ENCODE assay signal across 35 cellular contexts in the genomic region with DNA sequence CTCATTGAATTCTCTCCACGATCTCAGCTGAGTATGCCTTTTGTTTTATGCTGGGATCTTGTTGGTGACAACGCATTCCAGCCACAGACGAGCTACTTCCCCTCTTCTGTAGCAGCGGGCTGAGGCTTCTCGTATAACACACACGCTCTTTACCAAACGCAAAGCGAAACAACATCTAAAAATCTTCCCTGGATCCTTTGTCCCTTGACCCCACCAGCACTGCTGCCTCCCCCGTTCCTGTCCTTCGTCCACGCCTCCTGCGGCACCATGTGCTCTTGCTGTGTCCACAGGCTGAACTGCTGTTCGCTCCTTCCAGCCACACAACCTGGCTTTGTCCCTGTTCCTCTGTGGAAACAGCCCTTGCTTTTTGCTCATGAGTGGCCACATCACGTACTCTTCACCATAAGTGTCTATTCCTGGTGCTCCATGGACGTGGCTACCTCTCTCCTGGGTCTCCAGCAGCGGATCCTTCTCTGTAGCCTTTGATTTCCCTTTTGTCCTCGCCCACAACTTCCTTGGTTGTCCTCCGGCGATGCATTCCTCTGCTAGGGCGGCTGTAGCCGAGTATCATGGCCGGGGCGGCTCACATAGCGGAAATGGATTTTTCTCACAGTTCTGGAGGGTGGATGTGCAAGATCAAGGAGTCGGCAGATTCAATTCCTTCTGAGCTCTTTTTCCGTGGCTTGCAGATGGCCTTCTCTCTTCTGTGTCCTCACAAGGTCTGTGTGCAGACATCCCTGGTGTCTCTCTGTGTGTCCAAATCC. TPM values are rescaled to one million over a fixed set of nuclear protein-coding genes. Genes with fewer than 3 reads are reported as not detected.
DNase-seq lines count a peak whose midpoint lies in the region; ATAC-seq and TF ChIP-seq lines count a peak whose summit lies in the region.
"Had no signal": no experiment of that assay in that cellular context is flagged by ENCODE, and none has a peak within 500 bp of the region (broad histone marks: within the 10 kb centered on the region; RNA-seq: fewer than 3 reads in every experiment).

No MANE protein-coding gene starts in this region.

- peaks cover 22% of the 10 kb centered on the region for H3K27me3 Mint-ChIP-seq in activated naive CD8-positive, alpha-beta T cell treated with anti-CD3 and anti-CD28 coated beads, Interleukin-2, amount 50 U/mL, for 24 hours
- peaks cover 59 to 75% of the 10 kb centered on the region in 2 donors for H3K27me3 Mint-ChIP-seq in natural killer cell (ENCODE audit: low read depth in 2 of 2)

- no peaks in the 10 kb centered on the region for H3K9me3 ChIP-seq in upper lobe of right lung
- H3K9me3 ChIP-seq: esophagus squamous epithelium, gastroesophageal sphincter, left ventricle myocardium inferior, thyroid gland had no signal

- H3K36me3 ChIP-seq in upper lobe of right lung, result no peaks in the 10 kb centered on the region
- H3K36me3 ChIP-seq: cardiac muscle cell, esophagus squamous epithelium, gastroesophageal sphincter, left ventricle myocardium inferior, thyroid gland had no signal

- DNase-seq in NOMO-1 treated with DMSO at 0.1 percent for 48 hours (lab: John Stamatoyannopoulos, UW; ENCODE audit: unreplicated experiment) (peak; percentile 9), NOMO-1 treated with dmso at 0.1 percent for 144 hours (lab: John Stamatoyannopoulos, UW; ENCODE audit: unreplicated experiment) (no peak), natural killer cell (no peak), upper lobe of right lung (peak; percentile 58), LoVo (ENCODE audit: low spot score) (no peak), left cardiac atrium (no peak)
- DNase-seq in activated naive CD8-positive, alpha-beta T cell treated with anti-CD3 and anti-CD28 coated beads, Interleukin-2, amount 50 U/mL, for 24 hours, result no peak
- DNase-seq: activated CD4-positive, alpha-beta memory T cell treated with anti-CD3 and anti-CD28 coated beads for 36 hours; activated CD4-positive, CD25-positive, alpha-beta regulatory T cell; activated CD8-positive, alpha-beta memory T cell treated with anti-CD3 and anti-CD28 coated beads, Interleukin-2, amount 50 U/mL, for 4 hours; activated naive CD4-positive, alpha-beta T cell treated with anti-CD3 and anti-CD28 coated beads, Interleukin-2, amount 50 U/mL, for 16 hours; AML-193; CD8-positive, alpha-beta memory T cell; cortex of kidney; DMS153; esophagus squamous epithelium; GOT3; hypothalamus; left ventricle myocardium inferior; NCI-H2029; NCI-H226; PC-9; retina; Right ventricle myocardium superior; small intestine; stimulated activated CD4-positive, alpha-beta T cell treated with anti-CD3 and anti-CD28 coated beads, Interleukin-1b, Interleukin-23, amount 100 ng/mL, for 48 hours; stimulated activated CD8-positive, alpha-beta memory T cell treated with anti-CD3 and anti-CD28 coated beads, Interleukin-4, amount 100 ng/mL, for 48 hours; stimulated activated naive CD8-positive, alpha-beta T cell treated with anti-CD3 and anti-CD28 coated beads, Interleukin-15, amount 100 ng/mL, for 72 hours; SW 1271; T-helper 9 cell; thyroid gland had no signal

- no peak overlapping the region for H3K4me3 ChIP-seq in upper lobe of right lung
- H3K4me3 ChIP-seq: cardiac muscle cell, esophagus squamous epithelium, gastroesophageal sphincter, left ventricle myocardium inferior, PC-9, thyroid gland had no signal

- no peak overlapping the region for H3K4me3 Mint-ChIP-seq in activated naive CD8-positive, alpha-beta T cell treated with anti-CD3 and anti-CD28 coated beads, Interleukin-2, amount 50 U/mL, for 24 hours
- H3K4me3 Mint-ChIP-seq in natural killer cell, result peak overlapping the region; percentile 17
- H3K4me3 Mint-ChIP-seq: activated CD4-positive, alpha-beta memory T cell treated with anti-CD3 and anti-CD28 coated beads for 36 hours; CD8-positive, alpha-beta memory T cell; stimulated activated naive CD8-positive, alpha-beta T cell treated with anti-CD3 and anti-CD28 coated beads, Interleukin-15, amount 100 ng/mL, for 72 hours had no signal

- H3K27ac Mint-ChIP-seq in activated naive CD8-positive, alpha-beta T cell treated with anti-CD3 and anti-CD28 coated beads, Interleukin-2, amount 50 U/mL, for 24 hours, result no peak overlapping the region
- H3K27ac Mint-ChIP-seq in natural killer cell, result no peak overlapping the region
- H3K27ac Mint-ChIP-seq: activated CD4-positive, alpha-beta memory T cell treated with anti-CD3 and anti-CD28 coated beads for 36 hours; stimulated activated naive CD8-positive, alpha-beta T cell treated with anti-CD3 and anti-CD28 coated beads, Interleukin-15, amount 100 ng/mL, for 72 hours had no signal

- H3K4me1 Mint-ChIP-seq in activated naive CD8-positive, alpha-beta T cell treated with anti-CD3 and anti-CD28 coated beads, Interleukin-2, amount 50 U/mL, for 24 hours, result peaks cover 1% of the 10 kb centered on the region
- H3K4me1 Mint-ChIP-seq in natural killer cell, result peaks cover 51 to 65% of the 10 kb centered on the region in 2 donors

- no peaks in the 10 kb centered on the region for H3K9me3 Mint-ChIP-seq in activated naive CD8-positive, alpha-beta T cell treated with anti-CD3 and anti-CD28 coated beads, Interleukin-2, amount 50 U/mL, for 24 hours
- H3K9me3 Mint-ChIP-seq in natural killer cell, result no peaks in the 10 kb centered on the region
- H3K9me3 Mint-ChIP-seq: activated CD4-positive, alpha-beta memory T cell treated with anti-CD3 and anti-CD28 coated beads for 36 hours; CD8-positive, alpha-beta memory T cell; stimulated activated naive CD8-positive, alpha-beta T cell treated with anti-CD3 and anti-CD28 coated beads, Interleukin-15, amount 100 ng/mL, for 72 hours had no signal

- no peak overlapping the region for H3K27ac ChIP-seq in upper lobe of right lung
- H3K27ac ChIP-seq: cardiac muscle cell, esophagus squamous epithelium, gastroesophageal sphincter, left ventricle myocardium inferior, PC-9, thyroid gland had no signal

- TF ChIP-seq CTCF in natural killer cell (IDR thresholded peaks at IDR 0.05) (no peak), upper lobe of right lung (IDR thresholded peaks at IDR 0.05) (no peak)

- intact Hi-C loops in natural killer cell (cut with micrococcal nuclease) (no loop called here), upper lobe of right lung (cut with DNase I) (no loop called here), left cardiac atrium (cut with DNase I) (no loop called here)

- no peaks in the 10 kb centered on the region for H3K36me3 Mint-ChIP-seq in activated naive CD8-positive, alpha-beta T cell treated with anti-CD3 and anti-CD28 coated beads, Interleukin-2, amount 50 U/mL, for 24 hours (ENCODE audit: low read depth)
- no peaks in the 10 kb centered on the region for H3K36me3 Mint-ChIP-seq in natural killer cell
- H3K36me3 Mint-ChIP-seq: activated CD4-positive, alpha-beta memory T cell treated with anti-CD3 and anti-CD28 coated beads for 36 hours had no signal

- no peaks in the 10 kb centered on the region for H3K4me1 ChIP-seq in upper lobe of right lung
- H3K4me1 ChIP-seq: esophagus squamous epithelium, gastroesophageal sphincter had no signal

- ATAC-seq in activated naive CD8-positive, alpha-beta T cell treated with anti-CD3 and anti-CD28 coated beads, Interleukin-2, amount 50 U/mL, for 24 hours, result peak; percentile 14
- ATAC-seq in natural killer cell (no peak), upper lobe of right lung (peak; percentile 47), GM18867 (IDR thresholded peaks at IDR 0.05; ENCODE audit: unreplicated experiment) (no peak), left cardiac atrium (no peak)
- ATAC-seq: gastroesophageal sphincter; stimulated activated naive CD8-positive, alpha-beta T cell treated with anti-CD3 and anti-CD28 coated beads, Interleukin-15, amount 100 ng/mL, for 72 hours had no signal

- H3K27me3 ChIP-seq in upper lobe of right lung, result no peaks in the 10 kb centered on the region
- H3K27me3 ChIP-seq: cardiac muscle cell, gastroesophageal sphincter, thyroid gland had no signal

RNA-seq across cellular contexts. Expression of a gene that starts 35.5 kb away (rescaled TPM):
- total RNA-seq in natural killer cell (1 to 10 TPM; 4.4 to 5.5 (median 4.6) TPM), upper lobe of right lung (9.1 TPM), left cardiac atrium (10 to 100 TPM; 27.4 to 46.4 TPM)
- total RNA-seq: myocyte had no signal

Comparison
In these comparisons a context has a peak if more than half of its experiments do, and no peak if none do; other contexts are left out.
1. DNase-seq: peak in NOMO-1 treated with DMSO at 0.1 percent for 48 hours (single experiment) and upper lobe of right lung (single experiment); none in NOMO-1 treated with dmso at 0.1 percent for 144 hours (single experiment), activated naive CD8-positive, alpha-beta T cell treated with anti-CD3 and anti-CD28 coated beads, Interleukin-2, amount 50 U/mL, for 24 hours (single experiment), natural killer cell (single experiment), LoVo (single experiment) and left cardiac atrium (single experiment).
2. ATAC-seq: peak in activated naive CD8-positive, alpha-beta T cell treated with anti-CD3 and anti-CD28 coated beads, Interleukin-2, amount 50 U/mL, for 24 hours (single experiment) and upper lobe of right lung (single experiment); none in natural killer cell (0 of 3), GM18867 (single experiment) and left cardiac atrium (0 of 2).